Comparison of ENCODE assay signal across 22 cellular contexts in the genomic region with DNA sequence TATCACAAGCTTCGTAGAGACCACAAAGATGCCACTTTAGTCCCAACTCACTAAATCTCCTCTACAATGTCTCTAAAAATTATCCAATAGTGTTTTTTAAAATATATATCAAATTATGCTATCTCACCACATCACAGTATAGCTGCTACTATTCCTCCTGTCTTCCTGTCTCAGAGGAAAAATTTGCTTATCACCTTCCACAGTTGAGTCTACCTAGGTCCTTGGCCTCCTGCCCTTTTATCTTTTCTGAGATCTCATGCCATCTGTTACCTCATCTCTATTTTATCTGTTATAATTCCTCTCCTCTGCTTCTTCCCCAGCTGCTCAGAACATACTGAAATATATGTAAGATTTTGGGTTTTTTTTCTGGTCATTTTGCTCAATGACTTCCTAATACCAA.
"Had no signal": no experiment of that assay in that cellular context is flagged by ENCODE, and none has a peak within 500 bp of the region (broad histone marks: within the 10 kb centered on the region; RNA-seq: fewer than 3 reads in every experiment).

No MANE protein-coding gene starts in this region.

- H3K27ac ChIP-seq: left ventricle myocardium inferior, pancreas, prostate gland, skin epidermis, suprapubic skin, thoracic aorta, tibial artery, upper lobe of right lung had no signal

- DNase-seq: hypothalamus; immature natural killer cell; kidney; left ventricle myocardium inferior; mesendoderm; naive B cell; nucleus accumbens; pancreas; posterior cingulate gyrus; retina; right cardiac atrium; stimulated activated CD4-positive, alpha-beta T cell treated with anti-CD3 and anti-CD28 coated beads, Interleukin-12 subunit alpha, Interleukin-12 subunit beta, amount 100 ng/mL, for 4 hours; stimulated activated CD4-positive, alpha-beta T cell treated with anti-CD3 and anti-CD28 coated beads, Interleukin-15, amount 100 ng/mL, for 24 hours; stimulated activated CD4-positive, alpha-beta T cell treated with anti-CD3 and anti-CD28 coated beads, Interleukin-2, amount 100 ng/mL, for 24 hours; stimulated activated CD4-positive, alpha-beta T cell treated with anti-CD3 and anti-CD28 coated beads, Interleukin-4, amount 100 ng/mL, for 24 hours; stimulated activated naive CD4-positive, alpha-beta T cell; tibial artery; upper lobe of right lung had no signal

- H3K9me3 ChIP-seq: left ventricle myocardium inferior, pancreas, prostate gland, suprapubic skin, thoracic aorta, tibial artery, upper lobe of right lung had no signal

- H3K36me3 ChIP-seq: left ventricle myocardium inferior, pancreas, prostate gland, suprapubic skin, thoracic aorta, tibial artery, upper lobe of right lung had no signal
